ENCODE assay signal across 7 cellular contexts in the genomic region with DNA sequence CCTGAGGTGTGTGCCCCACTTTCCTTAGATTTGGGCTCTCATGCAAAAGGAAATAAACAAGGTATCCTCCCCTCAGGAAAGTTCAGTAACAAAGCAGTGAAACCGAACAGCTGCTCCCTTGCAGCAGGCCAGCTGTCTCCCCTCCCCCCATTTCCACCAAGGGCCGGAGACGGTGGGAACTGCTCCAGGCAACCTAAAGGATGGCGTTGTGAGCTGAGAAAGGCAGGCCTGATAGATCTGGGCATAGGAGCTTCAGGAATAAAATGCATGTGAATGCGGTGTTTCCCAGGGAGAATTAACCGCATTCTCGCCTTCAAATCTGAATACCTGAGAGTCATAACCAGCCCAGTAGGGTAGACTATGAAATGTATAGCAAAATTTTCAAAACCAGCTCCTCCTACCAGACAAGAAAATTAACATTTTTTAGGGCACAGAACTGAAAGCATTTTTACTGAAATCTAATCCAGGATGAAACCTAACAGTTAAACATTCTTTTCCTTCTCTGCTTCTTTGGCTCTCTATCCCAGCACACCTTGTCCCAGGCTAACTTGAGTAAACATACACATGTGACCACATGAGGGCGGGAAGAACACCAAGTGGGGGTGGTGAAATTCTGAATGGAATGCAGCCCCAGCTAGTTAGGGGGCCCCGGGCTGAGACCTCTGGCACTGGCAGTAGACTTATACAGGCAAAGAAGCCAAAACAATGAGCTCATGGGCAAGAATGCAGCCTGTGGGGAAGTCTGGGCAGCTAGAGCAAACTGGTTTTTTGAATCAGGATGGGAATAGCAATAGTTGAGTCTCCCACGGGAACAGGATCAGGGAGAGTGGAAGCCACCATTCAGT. TPM values are rescaled to one million over a fixed set of nuclear protein-coding genes. Genes with fewer than 3 reads are reported as not detected.
A peak's percentile ranks its signal among the peaks of the same experiment; 100 is the strongest.
DNase-seq lines count a peak whose midpoint lies in the region; ATAC-seq and TF ChIP-seq lines count a peak whose summit lies in the region.

No MANE protein-coding gene starts in this region.

- peak overlapping the region; percentile 96 for H3K27ac Mint-ChIP-seq in activated naive CD8-positive, alpha-beta T cell treated with anti-CD3 and anti-CD28 coated beads, Interleukin-2, amount 10 ng/mL, durations not matched to agents 7 days and 5 days

- DNase-seq in NCI-H69 (lab: John Stamatoyannopoulos, UW) (peak; percentile 93), Right ventricle myocardium inferior (ENCODE audit: missing footprints) (peak; percentile 88), occipital lobe (lab: John Stamatoyannopoulos, UW) (peak; percentile 43), HPDE6-E6E7 (ENCODE audit: extremely low spot score) (no peak)
- peak; percentile 72 for DNase-seq in activated naive CD8-positive, alpha-beta T cell treated with anti-CD3 and anti-CD28 coated beads, Interleukin-2, amount 10 ng/mL, durations not matched to agents 7 days and 5 days

- intact Hi-C loops in Right ventricle myocardium inferior (cut with DNase I), result loop anchor here (10.0 kb wide), 1 partner anchor 247 kb away; no protein-coding TSS in a partner anchor

- H3K36me3 Mint-ChIP-seq in activated naive CD8-positive, alpha-beta T cell treated with anti-CD3 and anti-CD28 coated beads, Interleukin-2, amount 10 ng/mL, durations not matched to agents 7 days and 5 days, result peaks cover 24% of the 10 kb centered on the region

- peaks cover 72% of the 10 kb centered on the region for H3K4me1 Mint-ChIP-seq in activated naive CD8-positive, alpha-beta T cell treated with anti-CD3 and anti-CD28 coated beads, Interleukin-2, amount 10 ng/mL, durations not matched to agents 7 days and 5 days

- H3K27me3 Mint-ChIP-seq in activated naive CD8-positive, alpha-beta T cell treated with anti-CD3 and anti-CD28 coated beads, Interleukin-2, amount 10 ng/mL, durations not matched to agents 7 days and 5 days, result no peaks in the 10 kb centered on the region

- ATAC-seq in HG02943 (IDR thresholded peaks at IDR 0.05; ENCODE audit: low read depth, unreplicated experiment) (peak; percentile 15), Right ventricle myocardium inferior (peak; percentile 81)
- peak; percentile 10 for ATAC-seq in activated naive CD8-positive, alpha-beta T cell treated with anti-CD3 and anti-CD28 coated beads, Interleukin-2, amount 10 ng/mL, durations not matched to agents 7 days and 5 days (ENCODE audit: low read depth)

- POLR2A ChIA-PET in activated naive CD8-positive, alpha-beta T cell treated with anti-CD3 and anti-CD28 coated beads, Interleukin-2, amount 10 ng/mL, durations not matched to agents 7 days and 5 days (lab: Charles Lee), result interaction anchor here (0.8 to 13.9 kb wide), 17 partner anchors 7 to 714 kb away, joined by 3 to 1003 read pairs (median 4); partner anchors contain the start of genes CTSS, ENSA, GOLPH3L and MCL1

- H3K4me3 Mint-ChIP-seq in activated naive CD8-positive, alpha-beta T cell treated with anti-CD3 and anti-CD28 coated beads, Interleukin-2, amount 10 ng/mL, durations not matched to agents 7 days and 5 days, result peak overlapping the region; percentile 81

- peak; percentile 16 for TF ChIP-seq POLR2A in GM10847 (IDR thresholded peaks at IDR 0.05; ENCODE audit: extremely low read depth, insufficient read length)

- no peaks in the 10 kb centered on the region for H3K9me3 Mint-ChIP-seq in activated naive CD8-positive, alpha-beta T cell treated with anti-CD3 and anti-CD28 coated beads, Interleukin-2, amount 10 ng/mL, durations not matched to agents 7 days and 5 days

RNA-seq across cellular contexts. Expression of gene MCL1, which starts 11.5 kb away (rescaled TPM):
- total RNA-seq in activated naive CD8-positive, alpha-beta T cell treated with anti-CD3 and anti-CD28 coated beads, Interleukin-2, amount 10 ng/mL, durations not matched to agents 7 days and 5 days, result 100 to 1,000 TPM; 302 to 303 TPM
- 99.7 TPM for total RNA-seq in Right ventricle myocardium inferior
- 146 TPM for total RNA-seq in occipital lobe

RNA-seq across cellular contexts. Expression of gene ADAMTSL4, which starts 18.7 kb away (rescaled TPM):
- total RNA-seq in activated naive CD8-positive, alpha-beta T cell treated with anti-CD3 and anti-CD28 coated beads, Interleukin-2, amount 10 ng/mL, durations not matched to agents 7 days and 5 days, result under 1 TPM; 0.11 to 0.30 TPM
- total RNA-seq in Right ventricle myocardium inferior (80.3 TPM), occipital lobe (0.31 TPM)

RNA-seq across cellular contexts. Expression of gene FALEC, which starts 52.4 kb away (rescaled TPM):
- under 1 TPM; 0.58 to 0.60 TPM for total RNA-seq in activated naive CD8-positive, alpha-beta T cell treated with anti-CD3 and anti-CD28 coated beads, Interleukin-2, amount 10 ng/mL, durations not matched to agents 7 days and 5 days
- total RNA-seq in Right ventricle myocardium inferior, result not detected
- total RNA-seq in occipital lobe, result 1.1 TPM

Comparison
In these comparisons a context has a peak if more than half of its experiments do, and no peak if none do; other contexts are left out.
1. ATAC-seq: peak in every context shown above with its lines; median percentile 81 in Right ventricle myocardium inferior; 15 in HG02943; 10 in activated naive CD8-positive, alpha-beta T cell treated with anti-CD3 and anti-CD28 coated beads, Interleukin-2, amount 10 ng/mL, durations not matched to agents 7 days and 5 days.
2. RNA of gene ADAMTSL4, which starts 18.7 kb away (total RNA-seq): 80.3 TPM in Right ventricle myocardium inferior (single experiment); 0.31 TPM in occipital lobe (single experiment) and 0.11 to 0.30 TPM in activated naive CD8-positive, alpha-beta T cell treated with anti-CD3 and anti-CD28 coated beads, Interleukin-2, amount 10 ng/mL, durations not matched to agents 7 days and 5 days; every median in the first group is over 10 times any median in the second.